22 cellular contexts compared by ENCODE assay signal in genomic region chr16:56697456-56698155, GRCh38. TPM values are rescaled to one million over a fixed set of nuclear protein-coding genes. Genes with fewer than 3 reads are reported as not detected.
"Had no signal": no experiment of that assay in that cellular context is flagged by ENCODE, and none has a peak within 500 bp of the region (broad histone marks: within the 10 kb centered on the region; RNA-seq: fewer than 3 reads in every experiment).

No MANE protein-coding gene starts in this region.

- H3K36me3 ChIP-seq: MG63, SJSA1 had no signal

- H3K4me3 ChIP-seq: MG63, SJSA1, SK-N-MC had no signal

- H3K27ac ChIP-seq: HL-60, SJSA1, SK-N-MC had no signal

- H3K27me3 ChIP-seq: MG63, SJSA1 had no signal

- H3K9me3 ChIP-seq: SJSA1 had no signal

- H3K4me1 ChIP-seq: SJSA1 had no signal

- DNase-seq: IMR-90, Karpas-422, KG1, MG63, NCI-H1092 treated with DMSO at 0.1 percent for 48 hours, NCI-H1436, NCI-H187, NCI-H2029, NCI-H2081 treated with DMSO at 0.1 percent for 48 hours, NCI-H2171, NCI-H226, NCI-H446, NCI-H510A, NCI-H524 treated with DMSO at 0.1 percent for 48 hours, NCI-H69, NCI-H774, Right ventricle myocardium superior, RPMI8226, SIG-M5 had no signal

RNA-seq across cellular contexts. Expression of gene MT1H, which starts 28.0 kb away (rescaled TPM):
- total RNA-seq: IMR-90, Right ventricle myocardium superior, SJSA1 had no signal
- polyA plus RNA-seq: IMR-90 had no signal

RNA-seq across cellular contexts. Expression of gene MT1G, which starts 29.7 kb away (rescaled TPM):
- total RNA-seq: IMR-90, SJSA1 had no signal

RNA-seq across cellular contexts. Expression of gene MT1F, which starts 39.8 kb away (rescaled TPM):
- total RNA-seq: IMR-90, SJSA1 had no signal
